17 cellular contexts compared by ENCODE assay signal in genomic region chr9:92463387-92463786, GRCh38. TPM values are rescaled to one million over a fixed set of nuclear protein-coding genes. Genes with fewer than 3 reads are reported as not detected.
"Had no signal": no experiment of that assay in that cellular context is flagged by ENCODE, and none has a peak within 500 bp of the region (broad histone marks: within the 10 kb centered on the region; RNA-seq: fewer than 3 reads in every experiment).

No MANE protein-coding gene starts in this region.

- H3K4me3 ChIP-seq: skin epidermis had no signal

- H3K4me3 Mint-ChIP-seq: activated CD8-positive, alpha-beta T cell treated with anti-CD3 and anti-CD28 coated beads, Interleukin-2, amount 10 ng/mL, durations not matched to agents 7 days and 5 days; activated naive CD8-positive, alpha-beta T cell treated with anti-CD3 and anti-CD28 coated beads, Interleukin-2, amount 50 U/mL, for 24 hours; endodermal cell; nephron; T-helper 1 cell treated with Interleukin-12 subunit alpha and Interleukin-12 subunit beta and Interleukin-4 antibody, amounts not matched to agents 30 μg/mL and 1 μg/mL, for 36 hours; type B pancreatic cell had no signal

- H3K27me3 Mint-ChIP-seq: activated naive CD8-positive, alpha-beta T cell treated with anti-CD3 and anti-CD28 coated beads, Interleukin-2, amount 50 U/mL, for 24 hours had no signal

- H3K27ac Mint-ChIP-seq: activated CD8-positive, alpha-beta T cell treated with anti-CD3 and anti-CD28 coated beads, Interleukin-2, amount 10 ng/mL, durations not matched to agents 7 days and 5 days; activated naive CD8-positive, alpha-beta T cell treated with anti-CD3 and anti-CD28 coated beads, Interleukin-2, amount 50 U/mL, for 24 hours; endodermal cell; nephron; T-helper 1 cell treated with Interleukin-12 subunit alpha and Interleukin-12 subunit beta and Interleukin-4 antibody, amounts not matched to agents 30 μg/mL and 1 μg/mL, for 36 hours; type B pancreatic cell had no signal

- H3K9me3 Mint-ChIP-seq: activated naive CD8-positive, alpha-beta T cell treated with anti-CD3 and anti-CD28 coated beads, Interleukin-2, amount 50 U/mL, for 24 hours; endodermal cell; nephron; T-helper 1 cell treated with Interleukin-12 subunit alpha and Interleukin-12 subunit beta and Interleukin-4 antibody, amounts not matched to agents 30 μg/mL and 1 μg/mL, for 36 hours; type B pancreatic cell had no signal

- H3K36me3 Mint-ChIP-seq: type B pancreatic cell had no signal

- H3K4me1 Mint-ChIP-seq: activated naive CD8-positive, alpha-beta T cell treated with anti-CD3 and anti-CD28 coated beads, Interleukin-2, amount 50 U/mL, for 24 hours had no signal

- ATAC-seq: activated CD8-positive, alpha-beta T cell treated with anti-CD3 and anti-CD28 coated beads, Interleukin-2, amount 10 ng/mL, durations not matched to agents 7 days and 5 days; activated naive CD8-positive, alpha-beta T cell treated with anti-CD3 and anti-CD28 coated beads, Interleukin-2, amount 50 U/mL, for 24 hours; left colon had no signal

- DNase-seq: activated CD4-positive, alpha-beta T cell treated with anti-CD3 and anti-CD28 coated beads for 48 hours; activated CD8-positive, alpha-beta memory T cell treated with anti-CD3 and anti-CD28 coated beads, Interleukin-2, amount 50 U/mL, for 48 hours; activated CD8-positive, alpha-beta T cell treated with anti-CD3 and anti-CD28 coated beads, Interleukin-2, amount 10 ng/mL, durations not matched to agents 7 days and 5 days; activated naive CD4-positive, alpha-beta T cell; activated naive CD8-positive, alpha-beta T cell treated with anti-CD3 and anti-CD28 coated beads, Interleukin-2, amount 50 U/mL, for 24 hours; central memory CD4-positive, alpha-beta T cell; dermis blood vessel endothelial cell; endodermal cell; erythroblast; left colon; occipital lobe had no signal

RNA-seq across cellular contexts. Expression of gene ASPN, which starts 18.9 kb away (rescaled TPM):
- total RNA-seq: activated CD8-positive, alpha-beta T cell treated with anti-CD3 and anti-CD28 coated beads, Interleukin-2, amount 10 ng/mL, durations not matched to agents 7 days and 5 days; dermis blood vessel endothelial cell; endodermal cell; lung microvascular endothelial cell had no signal

RNA-seq across cellular contexts. Expression of gene OMD, which starts 39.1 kb away (rescaled TPM):
- total RNA-seq: activated CD8-positive, alpha-beta T cell treated with anti-CD3 and anti-CD28 coated beads, Interleukin-2, amount 10 ng/mL, durations not matched to agents 7 days and 5 days; endodermal cell; fibroblast of villous mesenchyme; lung microvascular endothelial cell had no signal

RNA-seq across cellular contexts. Expression of gene OGN, which starts 59.0 kb away (rescaled TPM):
- total RNA-seq: activated CD8-positive, alpha-beta T cell treated with anti-CD3 and anti-CD28 coated beads, Interleukin-2, amount 10 ng/mL, durations not matched to agents 7 days and 5 days; dermis blood vessel endothelial cell; endodermal cell; fibroblast of villous mesenchyme; lung microvascular endothelial cell had no signal
